ENCODE assay signal across 9 cellular contexts in genomic region chr3:72739521-72740466, GRCh38.
A peak's percentile ranks its signal among the peaks of the same experiment; 100 is the strongest.
DNase-seq lines count a peak whose midpoint lies in the region; ATAC-seq and TF ChIP-seq lines count a peak whose summit lies in the region.
"Had no signal": no experiment of that assay in that cellular context is flagged by ENCODE, and none has a peak within 500 bp of the region (broad histone marks: within the 10 kb centered on the region; RNA-seq: fewer than 3 reads in every experiment).

No MANE protein-coding gene starts in this region.

- ATAC-seq in activated B cell treated with CpG ODN at 0.5 μM for 24 hours (ENCODE audit: low read depth), result no peak
- no peak for ATAC-seq in HG03045 (IDR thresholded peaks at IDR 0.05; ENCODE audit: unreplicated experiment)

- H3K27ac Mint-ChIP-seq in activated B cell treated with CpG ODN at 0.5 μM for 24 hours, result peak overlapping the region; percentile 35

- no peaks in the 10 kb centered on the region for H3K9me3 ChIP-seq in DOHH2 (ENCODE audit: control insufficient read depth, insufficient read depth, low read length)
- H3K9me3 ChIP-seq: ovary had no signal

- H3K36me3 ChIP-seq in DOHH2 (ENCODE audit: control insufficient read depth, low read length), result no peaks in the 10 kb centered on the region
- H3K36me3 ChIP-seq: ovary had no signal

- H3K27me3 Mint-ChIP-seq in activated B cell treated with CpG ODN at 0.5 μM for 24 hours, result peaks cover 44% of the 10 kb centered on the region

- peaks cover 47% of the 10 kb centered on the region for H3K4me1 ChIP-seq in DOHH2 (ENCODE audit: control insufficient read depth, low read length)

- no peak overlapping the region; the same call in 1 of the 2 replicates for H3K4me3 ChIP-seq in DOHH2 (ENCODE audit: low read length)

- H3K9me3 Mint-ChIP-seq in activated B cell treated with CpG ODN at 0.5 μM for 24 hours, result peaks cover 3% of the 10 kb centered on the region

- peaks cover 18% of the 10 kb centered on the region for H3K4me1 Mint-ChIP-seq in activated B cell treated with CpG ODN at 0.5 μM for 24 hours

- no peaks in the 10 kb centered on the region for H3K9me2 ChIP-seq in DOHH2 (replicated peaks; ENCODE audit: control insufficient read depth, low read length)

- POLR2A ChIA-PET in activated B cell treated with CpG ODN at 0.5 μM for 24 hours (lab: Charles Lee), result no interaction called here

- H3K27ac ChIP-seq in DOHH2 (ENCODE audit: low read depth, low read length), result no peak overlapping the region
- H3K27ac ChIP-seq: ovary had no signal

- CTCF ChIA-PET in activated B cell treated with CpG ODN at 0.5 μM for 24 hours (lab: Charles Lee), result interaction anchor here (1.5 kb wide), 1 partner anchor 82 kb away, joined by 3 read pairs; no protein-coding TSS in a partner anchor

- no peaks in the 10 kb centered on the region for H4K20me1 ChIP-seq in DOHH2 (ENCODE audit: control insufficient read depth, insufficient read depth, low read depth, low read length)

- peak overlapping the region; percentile 72 for H3K4me2 ChIP-seq in DOHH2 (ENCODE audit: low read length)

- H3F3A ChIP-seq in DOHH2 (ENCODE audit: control insufficient read depth, insufficient read depth), result peaks cover 4% of the 10 kb centered on the region

- peak overlapping the region; percentile 82 for H3K4me3 Mint-ChIP-seq in activated B cell treated with CpG ODN at 0.5 μM for 24 hours

- H3K27me3 ChIP-seq in DOHH2 (ENCODE audit: control insufficient read depth, low read length), result peaks cover 18% of the 10 kb centered on the region
- H3K27me3 ChIP-seq: ovary had no signal

- DNase-seq in A172 (ENCODE audit: low spot score) (peak; percentile 21), activated B cell treated with CpG ODN at 0.5 μM for 24 hours (no peak), hepatic stellate cell (ENCODE audit: low spot score) (peak; percentile 12), NCI-H510A (lab: John Stamatoyannopoulos, UW) (no peak), NCI-H1694 treated with DMSO at 0.1 percent for 48 hours (lab: John Stamatoyannopoulos, UW) (no peak)
- no peak for DNase-seq in stimulated activated CD4-positive, alpha-beta T cell treated with anti-CD3 and anti-CD28 coated beads, Interleukin-4, amount 100 ng/mL, for 4 hours

- intact Hi-C loops in activated B cell treated with CpG ODN at 0.5 μM for 24 hours (cut with micrococcal nuclease), result no loop called here

- H3K36me3 Mint-ChIP-seq in activated B cell treated with CpG ODN at 0.5 μM for 24 hours (ENCODE audit: low read depth), result no peaks in the 10 kb centered on the region

- no peaks in the 10 kb centered on the region for H3K79me2 ChIP-seq in DOHH2 (ENCODE audit: control insufficient read depth, low read length)

- TF ChIP-seq CTCF in DOHH2 (IDR thresholded peaks at IDR 0.05; ENCODE audit: low read depth, low read length, poor library complexity, severe bottlenecking) (no peak), activated B cell treated with CpG ODN at 0.5 μM for 24 hours (IDR thresholded peaks at IDR 0.05) (no peak)

Comparison
In these comparisons a context has a peak if more than half of its experiments do, and no peak if none do; other contexts are left out.
1. DNase-seq: peak in A172 (single experiment) and hepatic stellate cell (single experiment); none in activated B cell treated with CpG ODN at 0.5 μM for 24 hours (single experiment), NCI-H510A (single experiment), NCI-H1694 treated with DMSO at 0.1 percent for 48 hours (single experiment) and stimulated activated CD4-positive, alpha-beta T cell treated with anti-CD3 and anti-CD28 coated beads, Interleukin-4, amount 100 ng/mL, for 4 hours (0 of 2).